Comparison of ENCODE assay signal across 1 cellular context in genomic region chr11:20131744-20132666, GRCh38.
TF ChIP-seq lines count a peak whose summit lies in the region.

No MANE protein-coding gene starts in this region.

TF ChIP-seq in HepG2, 621 proteins besides CTCF, POLR2A, EP300 and RAD21 (continued from another document):
- TF ChIP-seq MAFF (IDR thresholded peaks at IDR 0.05; ENCODE audit: low read depth, low read length), result no peak
TF ChIP-seq in HepG2: peak in this region for 22.
